ENCODE assay signal across 1 cellular context in the genomic region with DNA sequence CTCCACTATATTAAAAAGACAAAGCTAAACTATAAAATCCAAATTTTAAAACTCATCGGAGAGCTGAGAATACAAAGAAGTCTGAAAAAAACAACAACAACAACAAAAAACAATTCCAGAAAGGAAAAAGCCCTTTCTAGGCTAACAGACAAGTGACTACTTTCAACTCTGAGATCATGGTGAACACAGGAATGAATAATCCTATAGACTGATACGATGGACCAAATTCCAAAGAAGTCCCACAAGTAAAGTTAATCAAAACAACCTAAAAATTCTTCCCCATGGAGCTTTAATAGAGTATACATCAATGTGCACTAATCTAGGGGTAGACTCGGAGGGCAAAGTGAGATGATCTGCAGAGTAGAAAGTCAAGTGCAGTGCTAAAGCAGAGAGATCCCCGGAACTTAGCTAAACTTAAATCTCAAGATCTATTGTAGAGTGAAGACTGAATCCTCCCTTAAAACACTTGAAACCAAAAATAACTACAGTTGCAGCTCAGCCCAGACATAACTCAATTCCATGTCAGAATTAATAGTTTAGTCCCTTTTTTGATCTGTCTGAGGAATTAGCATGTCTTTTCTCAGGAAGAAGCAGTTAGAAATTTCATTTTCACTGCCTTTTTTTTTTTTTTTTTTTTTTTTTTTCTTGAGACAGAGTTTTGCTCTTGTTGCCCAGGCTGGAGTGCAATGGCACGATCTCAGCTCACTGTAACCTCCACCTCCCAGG.
TF ChIP-seq lines count a peak whose summit lies in the region.

No MANE protein-coding gene starts in this region.

TF ChIP-seq in HEK293, 187 proteins besides CTCF, POLR2A, EP300 and RAD21 (continued from another document):
- TF ChIP-seq, protein P1, sequence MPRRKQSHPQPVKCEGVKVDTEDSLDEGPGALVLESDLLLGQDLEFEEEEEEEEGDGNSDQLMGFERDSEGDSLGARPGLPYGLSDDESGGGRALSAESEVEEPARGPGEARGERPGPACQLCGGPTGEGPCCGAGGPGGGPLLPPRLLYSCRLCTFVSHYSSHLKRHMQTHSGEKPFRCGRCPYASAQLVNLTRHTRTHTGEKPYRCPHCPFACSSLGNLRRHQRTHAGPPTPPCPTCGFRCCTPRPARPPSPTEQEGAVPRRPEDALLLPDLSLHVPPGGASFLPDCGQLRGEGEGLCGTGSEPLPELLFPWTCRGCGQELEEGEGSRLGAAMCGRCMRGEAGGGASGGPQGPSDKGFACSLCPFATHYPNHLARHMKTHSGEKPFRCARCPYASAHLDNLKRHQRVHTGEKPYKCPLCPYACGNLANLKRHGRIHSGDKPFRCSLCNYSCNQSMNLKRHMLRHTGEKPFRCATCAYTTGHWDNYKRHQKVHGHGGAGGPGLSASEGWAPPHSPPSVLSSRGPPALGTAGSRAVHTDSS (tag by site-specific recombination; IDR thresholded peaks at IDR 0.05), result no peak
- TF ChIP-seq ZNF311 (tag by site-specific recombination; IDR thresholded peaks at IDR 0.05; ENCODE audit: borderline replicate concordance) (no peak), ZBTB17 (tag by site-specific recombination; IDR thresholded peaks at IDR 0.05) (peak; percentile 89), PRDM1 (tag by site-specific recombination; IDR thresholded peaks at IDR 0.05) (peak; percentile 94), ZNF112 (tag by site-specific recombination; IDR thresholded peaks at IDR 0.05) (no peak), ZBTB8A (tag by site-specific recombination; IDR thresholded peaks at IDR 0.05) (no peak), ZNF433 (tag by site-specific recombination; IDR thresholded peaks at IDR 0.05; ENCODE audit: low read depth) (no peak), ZNF560 (tag by site-specific recombination; IDR thresholded peaks at IDR 0.05; ENCODE audit: borderline replicate concordance) (no peak), ZSCAN30 (tag by site-specific recombination; IDR thresholded peaks at IDR 0.05) (no peak), GLIS1 (tag by site-specific recombination; IDR thresholded peaks at IDR 0.05) (no peak), ZNF510 (tag by site-specific recombination; IDR thresholded peaks at IDR 0.05; ENCODE audit: insufficient replicate concordance) (no peak), HOXC10 (CRISPR knock-in tag; IDR thresholded peaks at IDR 0.05) (no peak), ZBTB20 (tag by site-specific recombination; IDR thresholded peaks at IDR 0.05) (no peak), HOXA7 (CRISPR knock-in tag; IDR thresholded peaks at IDR 0.05; ENCODE audit: borderline replicate concordance) (no peak)
- TF ChIP-seq, protein P2, sequence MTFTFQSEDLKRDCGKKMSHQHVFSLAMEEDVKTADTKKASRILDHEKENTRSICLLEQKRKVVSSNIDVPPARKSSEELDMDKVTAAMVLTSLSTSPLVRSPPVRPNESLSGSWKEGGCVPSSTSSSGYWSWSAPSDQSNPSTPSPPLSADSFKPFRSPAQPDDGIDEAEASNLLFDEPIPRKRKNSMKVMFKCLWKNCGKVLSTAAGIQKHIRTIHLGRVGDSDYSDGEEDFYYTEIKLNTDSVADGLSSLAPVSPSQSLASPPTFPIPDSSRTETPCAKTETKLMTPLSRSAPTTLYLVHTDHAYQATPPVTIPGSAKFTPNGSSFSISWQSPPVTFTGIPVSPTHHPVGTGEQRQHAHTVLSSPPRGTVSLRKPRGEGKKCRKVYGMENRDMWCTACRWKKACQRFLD (tag by site-specific recombination; IDR thresholded peaks at IDR 0.05), result no peak
- TF ChIP-seq, protein P3, sequence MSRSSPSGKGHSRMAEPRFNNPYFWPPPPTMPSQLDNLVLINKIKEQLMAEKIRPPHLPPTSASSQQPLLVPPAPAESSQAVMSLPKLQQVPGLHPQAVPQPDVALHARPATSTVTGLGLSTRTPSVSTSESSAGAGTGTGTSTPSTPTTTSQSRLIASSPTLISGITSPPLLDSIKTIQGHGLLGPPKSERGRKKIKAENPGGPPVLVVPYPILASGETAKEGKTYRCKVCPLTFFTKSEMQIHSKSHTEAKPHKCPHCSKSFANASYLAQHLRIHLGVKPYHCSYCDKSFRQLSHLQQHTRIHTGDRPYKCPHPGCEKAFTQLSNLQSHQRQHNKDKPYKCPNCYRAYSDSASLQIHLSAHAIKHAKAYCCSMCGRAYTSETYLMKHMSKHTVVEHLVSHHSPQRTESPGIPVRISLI (tag by site-specific recombination; IDR thresholded peaks at IDR 0.05), result peak; percentile 87
- TF ChIP-seq, protein P4, sequence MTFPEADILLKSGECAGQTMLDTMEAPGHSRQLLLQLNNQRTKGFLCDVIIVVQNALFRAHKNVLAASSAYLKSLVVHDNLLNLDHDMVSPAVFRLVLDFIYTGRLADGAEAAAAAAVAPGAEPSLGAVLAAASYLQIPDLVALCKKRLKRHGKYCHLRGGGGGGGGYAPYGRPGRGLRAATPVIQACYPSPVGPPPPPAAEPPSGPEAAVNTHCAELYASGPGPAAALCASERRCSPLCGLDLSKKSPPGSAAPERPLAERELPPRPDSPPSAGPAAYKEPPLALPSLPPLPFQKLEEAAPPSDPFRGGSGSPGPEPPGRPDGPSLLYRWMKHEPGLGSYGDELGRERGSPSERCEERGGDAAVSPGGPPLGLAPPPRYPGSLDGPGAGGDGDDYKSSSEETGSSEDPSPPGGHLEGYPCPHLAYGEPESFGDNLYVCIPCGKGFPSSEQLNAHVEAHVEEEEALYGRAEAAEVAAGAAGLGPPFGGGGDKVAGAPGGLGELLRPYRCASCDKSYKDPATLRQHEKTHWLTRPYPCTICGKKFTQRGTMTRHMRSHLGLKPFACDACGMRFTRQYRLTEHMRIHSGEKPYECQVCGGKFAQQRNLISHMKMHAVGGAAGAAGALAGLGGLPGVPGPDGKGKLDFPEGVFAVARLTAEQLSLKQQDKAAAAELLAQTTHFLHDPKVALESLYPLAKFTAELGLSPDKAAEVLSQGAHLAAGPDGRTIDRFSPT (tag by site-specific recombination; IDR thresholded peaks at IDR 0.05), result no peak
